Comparison of ENCODE assay signal across 8 cellular contexts in genomic region chr7:134724606-134725005, GRCh38. TPM values are rescaled to one million over a fixed set of nuclear protein-coding genes. Genes with fewer than 3 reads are reported as not detected.
DNase-seq lines count a peak whose midpoint lies in the region; ATAC-seq and TF ChIP-seq lines count a peak whose summit lies in the region.

No MANE protein-coding gene starts in this region.

- no peak overlapping the region for H3K4me2 ChIP-seq in MM.1S (ENCODE audit: low read depth, low read length)

- no peaks in the 10 kb centered on the region for H3K9me2 ChIP-seq in MM.1S (replicated peaks; ENCODE audit: insufficient read depth, low read length)

- no peak overlapping the region for H3K9ac ChIP-seq in MM.1S (ENCODE audit: low read length)

- TF ChIP-seq CTCF in MM.1S (IDR thresholded peaks at IDR 0.05; ENCODE audit: low read length) (peak; percentile 75), psoas muscle (IDR thresholded peaks at IDR 0.05) (peak; percentile 5)

- intact Hi-C loops in dendritic cell treated with granulocyte-macrophage colony-stimulating factor and Interleukin-4, amounts not matched to agents 40 ng/mL and 50 ng/mL, for 4 days (cut with micrococcal nuclease), result loop anchor here (1.0 kb wide), 1 partner anchor 31 kb away; no protein-coding TSS in a partner anchor
- intact Hi-C loops in psoas muscle (cut with DNase I), result no loop called here

- WGBS in psoas muscle, 3 donors, result 59 to 62% (median 60%) methylated on average over 2 of the region's 2 CpGs

- peak; percentile 8 for DNase-seq in NOMO-1 treated with DMSO at 0.1 percent for 48 hours (lab: John Stamatoyannopoulos, UW; ENCODE audit: unreplicated experiment)
- DNase-seq in NOMO-1 treated with dmso at 0.1 percent for 144 hours (lab: John Stamatoyannopoulos, UW; ENCODE audit: unreplicated experiment), result no peak
- DNase-seq in MM.1S, result peak; percentile 30
- DNase-seq in psoas muscle, result no peak
- DNase-seq in COLO668 (lab: John Stamatoyannopoulos, UW; ENCODE audit: unreplicated experiment), result no peak

- ATAC-seq in psoas muscle (no peak), GM19035 (IDR thresholded peaks at IDR 0.05; ENCODE audit: unreplicated experiment) (no peak), HG02852 (IDR thresholded peaks at IDR 0.05; ENCODE audit: unreplicated experiment) (no peak)

- H3K4me3 Mint-ChIP-seq in dendritic cell treated with granulocyte-macrophage colony-stimulating factor and Interleukin-4, amounts not matched to agents 40 ng/mL and 50 ng/mL, for 4 days, result no peak overlapping the region

- H3K27ac ChIP-seq in MM.1S (ENCODE audit: low read length), result no peak overlapping the region
- no peak overlapping the region for H3K27ac ChIP-seq in psoas muscle

- H4K20me1 ChIP-seq in MM.1S (ENCODE audit: insufficient read depth, low read length), result no peaks in the 10 kb centered on the region

- peak overlapping the region; percentile 52 for H3K27ac Mint-ChIP-seq in dendritic cell treated with granulocyte-macrophage colony-stimulating factor and Interleukin-4, amounts not matched to agents 40 ng/mL and 50 ng/mL, for 4 days

- no peak overlapping the region for H3K4me3 ChIP-seq in MM.1S (ENCODE audit: low read length)
- no peak overlapping the region for H3K4me3 ChIP-seq in psoas muscle

- H3K36me3 ChIP-seq in MM.1S (replicated peaks; ENCODE audit: insufficient read depth, low read length) (no peaks in the 10 kb centered on the region), psoas muscle (ENCODE audit: insufficient read depth in 1 of 2, low read depth in 1 of 2) (no peaks in the 10 kb centered on the region)

- H3K4me1 ChIP-seq in MM.1S (ENCODE audit: low read length) (no peaks in the 10 kb centered on the region), psoas muscle (peaks cover 2% of the 10 kb centered on the region)

- no peak overlapping the region for H2AFZ ChIP-seq in MM.1S (ENCODE audit: low read length)

- H3K4me1 Mint-ChIP-seq in dendritic cell treated with granulocyte-macrophage colony-stimulating factor and Interleukin-4, amounts not matched to agents 40 ng/mL and 50 ng/mL, for 4 days (ENCODE audit: low read depth), result peaks cover 52% of the 10 kb centered on the region

- H3K9me3 ChIP-seq in MM.1S (replicated peaks; ENCODE audit: insufficient read depth, low read length) (no peaks in the 10 kb centered on the region), psoas muscle (no peaks in the 10 kb centered on the region)

- H3K79me2 ChIP-seq in MM.1S (ENCODE audit: low read length), result no peaks in the 10 kb centered on the region

- no peaks in the 10 kb centered on the region for H3K36me3 Mint-ChIP-seq in dendritic cell treated with granulocyte-macrophage colony-stimulating factor and Interleukin-4, amounts not matched to agents 40 ng/mL and 50 ng/mL, for 4 days (ENCODE audit: low read depth)

- no peaks in the 10 kb centered on the region for H3K27me3 Mint-ChIP-seq in dendritic cell treated with granulocyte-macrophage colony-stimulating factor and Interleukin-4, amounts not matched to agents 40 ng/mL and 50 ng/mL, for 4 days

- no peaks in the 10 kb centered on the region for H3K9me3 Mint-ChIP-seq in dendritic cell treated with granulocyte-macrophage colony-stimulating factor and Interleukin-4, amounts not matched to agents 40 ng/mL and 50 ng/mL, for 4 days

- H3K27me3 ChIP-seq in MM.1S (replicated peaks; ENCODE audit: insufficient read depth, low read length), result no peaks in the 10 kb centered on the region
- H3K27me3 ChIP-seq in psoas muscle (ENCODE audit: insufficient read depth in 3 of 3, low read length in 2 of 3), result no peaks in the 10 kb centered on the region

- no peaks in the 10 kb centered on the region for H3F3A ChIP-seq in MM.1S (ENCODE audit: insufficient read depth, low read length)

RNA-seq across cellular contexts. Expression of gene CALD1, which starts 54.8 kb away (rescaled TPM):
- 10 to 100 TPM; 25.0 to 59.5 (median 33.3) TPM for total RNA-seq in psoas muscle
- 10 to 100 TPM; 16.8 to 24.7 (median 17.9) TPM for polyA plus RNA-seq in psoas muscle

Comparison
In these comparisons a context has a peak if more than half of its experiments do, and no peak if none do; other contexts are left out.
1. DNase-seq: peak in NOMO-1 treated with DMSO at 0.1 percent for 48 hours (single experiment) and MM.1S (single experiment); none in NOMO-1 treated with dmso at 0.1 percent for 144 hours (single experiment), psoas muscle (0 of 2) and COLO668 (single experiment).